ENCODE assay signal across 15 cellular contexts in genomic region chr12:77299001-77299400, GRCh38.
"Had no signal": no experiment of that assay in that cellular context is flagged by ENCODE, and none has a peak within 500 bp of the region (broad histone marks: within the 10 kb centered on the region; RNA-seq: fewer than 3 reads in every experiment).

No MANE protein-coding gene starts in this region.

- H3K36me3 Mint-ChIP-seq: naive thymus-derived CD8-positive, alpha-beta T cell had no signal

- H3K27ac Mint-ChIP-seq: naive thymus-derived CD8-positive, alpha-beta T cell had no signal

- H3K4me3 Mint-ChIP-seq: naive thymus-derived CD8-positive, alpha-beta T cell had no signal

- H3K4me1 Mint-ChIP-seq: naive thymus-derived CD8-positive, alpha-beta T cell had no signal

- DNase-seq: activated CD4-positive, alpha-beta T cell treated with anti-CD3 and anti-CD28 coated beads for 1 hour; activated CD4-positive, alpha-beta T cell treated with anti-CD3 and anti-CD28 coated beads, Interleukin-2, amount 50 U/mL, for 48 hours; activated CD8-positive, alpha-beta memory T cell treated with anti-CD3 and anti-CD28 coated beads, Interleukin-2, amount 50 U/mL, for 4 hours; activated naive CD4-positive, alpha-beta T cell; central memory CD4-positive, alpha-beta T cell; cortex of kidney; effector CD8-positive, alpha-beta T cell; foreskin melanocyte; head of caudate nucleus; left colon; mucosa of descending colon; naive thymus-derived CD8-positive, alpha-beta T cell; small intestine had no signal

- ATAC-seq: left colon; mucosa of descending colon; naive thymus-derived CD8-positive, alpha-beta T cell had no signal

- H3K4me3 ChIP-seq: mucosa of descending colon, right atrium auricular region, tibial nerve had no signal
